In the genomic region with DNA sequence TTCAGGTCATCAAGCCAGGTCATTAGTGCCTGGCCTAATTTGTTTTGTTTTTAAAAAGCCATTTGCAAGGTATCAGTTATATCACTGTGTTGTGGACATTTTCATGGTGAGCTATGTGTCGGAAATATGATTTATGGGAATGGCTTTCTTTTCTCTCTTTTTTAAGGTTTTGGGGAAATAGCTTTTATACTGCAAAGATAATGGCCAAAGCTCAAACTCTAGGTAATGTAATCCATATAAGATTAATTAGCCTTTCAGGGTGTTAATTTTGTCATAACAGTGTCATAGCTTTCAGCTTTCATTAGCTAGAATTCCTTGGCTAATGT, we compare ENCODE assay signal across 7 cellular contexts. TPM values are rescaled to one million over a fixed set of nuclear protein-coding genes. Genes with fewer than 3 reads are reported as not detected.
DNase-seq lines count a peak whose midpoint lies in the region; ATAC-seq, FAIRE-seq and TF ChIP-seq lines count a peak whose summit lies in the region.

No MANE protein-coding gene starts in this region.

- H3K27ac ChIP-seq in HL-60 (replicated peaks) = peak overlapping the region; percentile 83
- H3K27ac ChIP-seq in kidney (ENCODE audit: low read depth in 2 of 2, low read length in 2 of 2) = peak overlapping the region; percentile 84 to 89
- peak overlapping the region; percentile 83 to 93 (median 90) for H3K27ac ChIP-seq in stomach

- H3K4me3 ChIP-seq in HL-60 (replicated peaks; ENCODE audit: insufficient read depth, low read length) (no peak overlapping the region), kidney (ENCODE audit: low read length in 2 of 2) (peak overlapping the region in 1 of 2 donors; percentile 36), stomach (peak overlapping the region in 3 of 4 donors; percentile 27 to 34 (median 29))

- TF ChIP-seq EP300 in stomach (IDR thresholded peaks at IDR 0.05) = no peak

- 60 to 92% (median 83%) methylated on average over 1 of the region's 1 CpG for WGBS in stomach, 5 donors

- H3K27me3 ChIP-seq in HL-60 (ENCODE audit: insufficient read depth, poor library complexity, severe bottlenecking) (no peaks in the 10 kb centered on the region), stomach (no peaks in the 10 kb centered on the region)

- H3K9me3 ChIP-seq in kidney (ENCODE audit: control insufficient read depth in 1 of 2, low read length in 2 of 2) (no peaks in the 10 kb centered on the region), stomach (no peaks in the 10 kb centered on the region)

- H3K27ac Mint-ChIP-seq in activated T-helper 1 cell treated with anti-CD3 and anti-CD28 coated beads, Interleukin-12 subunit alpha, Interleukin-12 subunit beta, Interleukin-2, Interleukin-4 antibody, amounts not matched to agents 30 ng/mL and 10 ng/mL and 1 ng/mL, durations not matched to agents 14 hours and 24 hours and 36 hours = peak overlapping the region; percentile 98

- TF ChIP-seq CTCF in HL-60 (IDR thresholded peaks at IDR 0.05; ENCODE audit: insufficient read depth, low read length) = no peak
- no peak for TF ChIP-seq CTCF in kidney (IDR thresholded peaks at IDR 0.05; ENCODE audit: borderline replicate concordance, extremely low read depth, insufficient read depth)
- TF ChIP-seq CTCF in stomach (IDR thresholded peaks at IDR 0.05) = no peak

- no peak for DNase-seq in HL-60 (ENCODE audit: low read depth in 1 of 2, low spot score in 1 of 2)
- DNase-seq in activated T-helper 1 cell treated with anti-CD3 and anti-CD28 coated beads, Interleukin-12 subunit alpha, Interleukin-12 subunit beta, Interleukin-2, Interleukin-4 antibody, amounts not matched to agents 30 ng/mL and 10 ng/mL and 1 ng/mL, durations not matched to agents 14 hours and 24 hours and 36 hours (ENCODE audit: low spot score) = no peak
- no peak for DNase-seq in kidney
- DNase-seq in stomach = no peak
- no peak for DNase-seq in dermis blood vessel endothelial cell
- DNase-seq in NCI-H2227 (lab: John Stamatoyannopoulos, UW; ENCODE audit: unreplicated experiment) = no peak

- intact Hi-C loops in activated T-helper 1 cell treated with anti-CD3 and anti-CD28 coated beads, Interleukin-12 subunit alpha, Interleukin-12 subunit beta, Interleukin-2, Interleukin-4 antibody, amounts not matched to agents 30 ng/mL and 10 ng/mL and 1 ng/mL, durations not matched to agents 14 hours and 24 hours and 36 hours (cut with micrococcal nuclease) = loop anchor here (1.0 to 2.0 kb wide), 3 partner anchors 8 to 46 kb away; a partner anchor contains a TSS
- intact Hi-C loops in kidney (cut with DNase I) = no loop called here
- intact Hi-C loops in stomach (cut with DNase I; ENCODE audit: low total_unique reads) = loop anchor here (5.0 kb wide), 1 partner anchor 41 kb away; no protein-coding TSS in a partner anchor

- no peaks in the 10 kb centered on the region for H3K9me3 Mint-ChIP-seq in activated T-helper 1 cell treated with anti-CD3 and anti-CD28 coated beads, Interleukin-12 subunit alpha, Interleukin-12 subunit beta, Interleukin-2, Interleukin-4 antibody, amounts not matched to agents 30 ng/mL and 10 ng/mL and 1 ng/mL, durations not matched to agents 14 hours and 24 hours and 36 hours

- H3K4me1 ChIP-seq in kidney (ENCODE audit: control insufficient read depth in 1 of 2, insufficient read depth in 1 of 2, low read depth in 1 of 2, low read length in 2 of 2) = peaks cover 15 to 24% of the 10 kb centered on the region in 2 donors
- peaks cover 31 to 65% (median 51%) of the 10 kb centered on the region in 4 donors for H3K4me1 ChIP-seq in stomach

- TF ChIP-seq POLR2A in stomach (IDR thresholded peaks at IDR 0.05) = no peak

- H3K4me3 Mint-ChIP-seq in activated T-helper 1 cell treated with anti-CD3 and anti-CD28 coated beads, Interleukin-12 subunit alpha, Interleukin-12 subunit beta, Interleukin-2, Interleukin-4 antibody, amounts not matched to agents 30 ng/mL and 10 ng/mL and 1 ng/mL, durations not matched to agents 14 hours and 24 hours and 36 hours = peak overlapping the region; percentile 84

- H3K9ac ChIP-seq in kidney (ENCODE audit: low read length in 2 of 2) = peak overlapping the region; percentile 53 to 63

- no peaks in the 10 kb centered on the region for H3K27me3 Mint-ChIP-seq in activated T-helper 1 cell treated with anti-CD3 and anti-CD28 coated beads, Interleukin-12 subunit alpha, Interleukin-12 subunit beta, Interleukin-2, Interleukin-4 antibody, amounts not matched to agents 30 ng/mL and 10 ng/mL and 1 ng/mL, durations not matched to agents 14 hours and 24 hours and 36 hours (ENCODE audit: insufficient read depth)

- peaks cover 4% of the 10 kb centered on the region for H3K36me3 Mint-ChIP-seq in activated T-helper 1 cell treated with anti-CD3 and anti-CD28 coated beads, Interleukin-12 subunit alpha, Interleukin-12 subunit beta, Interleukin-2, Interleukin-4 antibody, amounts not matched to agents 30 ng/mL and 10 ng/mL and 1 ng/mL, durations not matched to agents 14 hours and 24 hours and 36 hours (ENCODE audit: low read depth)

- H3K36me3 ChIP-seq in kidney (ENCODE audit: control insufficient read depth in 1 of 2, insufficient read depth in 2 of 2, low read length in 2 of 2) (no peaks in the 10 kb centered on the region), stomach (no peaks in the 10 kb centered on the region)

- no peak for FAIRE-seq in kidney (lab: Jason Lieb, UNC)

- ATAC-seq in HG02610 (IDR thresholded peaks at IDR 0.05; ENCODE audit: unreplicated experiment) = no peak

- H3K4me1 Mint-ChIP-seq in activated T-helper 1 cell treated with anti-CD3 and anti-CD28 coated beads, Interleukin-12 subunit alpha, Interleukin-12 subunit beta, Interleukin-2, Interleukin-4 antibody, amounts not matched to agents 30 ng/mL and 10 ng/mL and 1 ng/mL, durations not matched to agents 14 hours and 24 hours and 36 hours (ENCODE audit: low read depth) = peaks cover 67% of the 10 kb centered on the region

RNA-seq across cellular contexts. Expression of a gene that starts 45.8 kb away (rescaled TPM):
- 426 and 427 TPM in 2 replicates for total RNA-seq in activated T-helper 1 cell treated with anti-CD3 and anti-CD28 coated beads, Interleukin-12 subunit alpha, Interleukin-12 subunit beta, Interleukin-2, Interleukin-4 antibody, amounts not matched to agents 30 ng/mL and 10 ng/mL and 1 ng/mL, durations not matched to agents 14 hours and 24 hours and 36 hours
- total RNA-seq in kidney (298 TPM), stomach (100 to 1,000 TPM in 3 of 5 donors, 10 to 100 TPM in 1, 1 to 10 TPM in 1; 9.3 to 164 (median 120) TPM), dermis blood vessel endothelial cell (37.9 and 109 TPM in 2 replicates)
- polyA plus RNA-seq in kidney (ENCODE audit: insufficient read depth, low read depth, low replicate concordance) (224 TPM), stomach (100 to 1,000 TPM; 199 to 296 (median 251) TPM)

RNA-seq across cellular contexts. Expression of a gene that starts 57.7 kb away (rescaled TPM):
- total RNA-seq in activated T-helper 1 cell treated with anti-CD3 and anti-CD28 coated beads, Interleukin-12 subunit alpha, Interleukin-12 subunit beta, Interleukin-2, Interleukin-4 antibody, amounts not matched to agents 30 ng/mL and 10 ng/mL and 1 ng/mL, durations not matched to agents 14 hours and 24 hours and 36 hours = 21.6 and 24.1 TPM in 2 replicates
- total RNA-seq in kidney = 20.0 TPM
- 11.8 TPM for polyA plus RNA-seq in kidney (ENCODE audit: insufficient read depth, low read depth, low replicate concordance)
- total RNA-seq in stomach = 10 to 100 TPM in 3 of 5 donors, 1 to 10 TPM in 2; 2.6 to 23.2 (median 11.7) TPM
- 1 to 10 TPM; 3.9 to 6.3 (median 4.3) TPM for polyA plus RNA-seq in stomach
- 14.3 and 25.5 TPM in 2 replicates for total RNA-seq in dermis blood vessel endothelial cell
